In the genomic region with DNA sequence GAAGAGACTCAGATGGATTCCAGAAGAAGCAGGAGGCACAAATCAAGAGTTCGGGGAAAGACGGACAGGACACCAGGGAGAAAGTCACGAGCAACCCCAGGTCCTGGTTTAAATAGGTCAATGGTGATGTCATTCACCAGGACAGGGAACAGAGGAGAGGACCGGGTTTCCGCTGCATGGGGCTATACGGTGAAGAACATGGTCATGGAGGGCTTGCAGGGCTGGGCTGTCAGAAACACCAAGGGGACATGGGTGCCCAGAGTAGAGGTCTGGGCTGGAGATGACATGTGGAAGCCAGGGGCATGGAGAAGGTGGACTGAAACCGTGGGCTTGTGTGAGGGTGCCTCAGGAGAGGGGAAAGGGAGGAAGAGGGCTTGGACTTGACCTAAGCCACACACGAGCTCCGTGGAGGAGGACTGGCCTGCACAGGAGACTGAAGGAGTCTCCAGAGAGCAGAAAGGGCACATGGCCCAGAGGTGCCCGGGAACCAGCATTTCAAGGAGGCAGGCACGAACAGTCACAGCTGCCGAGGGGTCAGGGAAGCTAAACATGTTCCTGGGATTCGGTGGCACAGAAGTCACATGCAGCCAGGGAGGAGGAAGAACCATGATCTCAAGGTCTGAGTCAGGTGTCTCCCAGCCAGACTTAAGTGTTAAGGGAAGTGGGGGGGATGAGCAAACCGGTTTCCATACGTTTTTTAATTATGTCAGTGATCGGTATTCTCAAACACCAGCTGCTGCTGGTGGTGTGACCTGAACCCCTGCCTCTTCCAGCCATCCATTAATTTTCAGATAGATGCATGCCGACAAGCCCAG, we compare ENCODE assay signal across 1 cellular context.
TF ChIP-seq lines count a peak whose summit lies in the region.

No MANE protein-coding gene starts in this region.

TF ChIP-seq in SK-N-SH treated with all-trans-retinoic acid at 6 μM for 48 hours, 23 proteins besides CTCF, POLR2A, EP300 and RAD21 (continued from another document):
- TF ChIP-seq, protein P1, sequence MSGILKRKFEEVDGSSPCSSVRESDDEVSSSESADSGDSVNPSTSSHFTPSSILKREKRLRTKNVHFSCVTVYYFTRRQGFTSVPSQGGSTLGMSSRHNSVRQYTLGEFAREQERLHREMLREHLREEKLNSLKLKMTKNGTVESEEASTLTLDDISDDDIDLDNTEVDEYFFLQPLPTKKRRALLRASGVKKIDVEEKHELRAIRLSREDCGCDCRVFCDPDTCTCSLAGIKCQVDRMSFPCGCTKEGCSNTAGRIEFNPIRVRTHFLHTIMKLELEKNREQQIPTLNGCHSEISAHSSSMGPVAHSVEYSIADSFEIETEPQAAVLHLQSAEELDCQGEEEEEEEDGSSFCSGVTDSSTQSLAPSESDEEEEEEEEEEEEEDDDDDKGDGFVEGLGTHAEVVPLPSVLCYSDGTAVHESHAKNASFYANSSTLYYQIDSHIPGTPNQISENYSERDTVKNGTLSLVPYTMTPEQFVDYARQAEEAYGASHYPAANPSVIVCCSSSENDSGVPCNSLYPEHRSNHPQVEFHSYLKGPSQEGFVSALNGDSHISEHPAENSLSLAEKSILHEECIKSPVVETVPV (CRISPR knock-in tag; IDR thresholded peaks at IDR 0.05): no peak
TF ChIP-seq in SK-N-SH treated with all-trans-retinoic acid at 6 μM for 48 hours: peak in this region for 0.
